In the genomic region with DNA sequence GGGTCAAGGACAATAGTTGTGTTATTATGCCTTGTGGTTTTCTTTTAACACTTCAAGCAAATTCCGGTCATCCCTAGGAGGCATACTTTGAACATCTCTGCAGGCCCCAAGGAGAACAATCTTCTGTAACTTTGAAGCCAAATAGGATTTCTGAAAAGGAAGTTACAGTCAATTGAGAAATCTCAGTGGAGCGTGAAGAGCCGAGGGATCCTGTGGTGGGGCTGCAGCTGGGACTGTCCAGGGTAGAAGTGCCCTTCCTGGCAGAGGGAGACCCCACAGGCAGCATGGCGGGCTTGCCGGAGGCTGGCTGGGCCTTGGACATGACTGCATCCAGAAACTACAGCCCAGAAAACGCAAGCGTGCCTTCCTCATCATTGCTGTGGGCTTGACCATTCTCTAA, we compare ENCODE assay signal across 9 cellular contexts.
"Had no signal": no experiment of that assay in that cellular context is flagged by ENCODE, and none has a peak within 500 bp of the region (broad histone marks: within the 10 kb centered on the region; RNA-seq: fewer than 3 reads in every experiment).

No MANE protein-coding gene starts in this region.

- H2AFZ ChIP-seq: hepatocyte, parathyroid adenoma had no signal

- ATAC-seq: activated naive CD8-positive, alpha-beta T cell treated with anti-CD3 and anti-CD28 coated beads, Interleukin-2, amount 50 U/mL, for 24 hours; left ventricle myocardium superior had no signal

- H3K4me3 ChIP-seq: hepatocyte had no signal

- H3K4me1 ChIP-seq: parathyroid adenoma had no signal

- DNase-seq: activated CD4-positive, alpha-beta memory T cell treated with anti-CD3 and anti-CD28 coated beads, Interleukin-2, amount 10 ng/mL, durations not matched to agents 7 days and 5 days; activated naive CD4-positive, alpha-beta T cell treated with Interleukin-2 at 50 U/mL for 16 hours; activated naive CD8-positive, alpha-beta T cell treated with anti-CD3 and anti-CD28 coated beads, Interleukin-2, amount 50 U/mL, for 24 hours; cortex of kidney; kidney; left ventricle myocardium superior; stimulated activated CD4-positive, alpha-beta T cell treated with anti-CD3 and anti-CD28 coated beads, Interleukin-15, amount 100 ng/mL, for 24 hours had no signal

- H3K4me2 ChIP-seq: hepatocyte had no signal

- H3K9ac ChIP-seq: parathyroid adenoma had no signal

- H3K79me2 ChIP-seq: hepatocyte, parathyroid adenoma had no signal

- H3K27ac ChIP-seq: hepatocyte, parathyroid adenoma had no signal

- H3K27me3 ChIP-seq: hepatocyte had no signal
